ENCODE assay signal across 20 cellular contexts in the genomic region with DNA sequence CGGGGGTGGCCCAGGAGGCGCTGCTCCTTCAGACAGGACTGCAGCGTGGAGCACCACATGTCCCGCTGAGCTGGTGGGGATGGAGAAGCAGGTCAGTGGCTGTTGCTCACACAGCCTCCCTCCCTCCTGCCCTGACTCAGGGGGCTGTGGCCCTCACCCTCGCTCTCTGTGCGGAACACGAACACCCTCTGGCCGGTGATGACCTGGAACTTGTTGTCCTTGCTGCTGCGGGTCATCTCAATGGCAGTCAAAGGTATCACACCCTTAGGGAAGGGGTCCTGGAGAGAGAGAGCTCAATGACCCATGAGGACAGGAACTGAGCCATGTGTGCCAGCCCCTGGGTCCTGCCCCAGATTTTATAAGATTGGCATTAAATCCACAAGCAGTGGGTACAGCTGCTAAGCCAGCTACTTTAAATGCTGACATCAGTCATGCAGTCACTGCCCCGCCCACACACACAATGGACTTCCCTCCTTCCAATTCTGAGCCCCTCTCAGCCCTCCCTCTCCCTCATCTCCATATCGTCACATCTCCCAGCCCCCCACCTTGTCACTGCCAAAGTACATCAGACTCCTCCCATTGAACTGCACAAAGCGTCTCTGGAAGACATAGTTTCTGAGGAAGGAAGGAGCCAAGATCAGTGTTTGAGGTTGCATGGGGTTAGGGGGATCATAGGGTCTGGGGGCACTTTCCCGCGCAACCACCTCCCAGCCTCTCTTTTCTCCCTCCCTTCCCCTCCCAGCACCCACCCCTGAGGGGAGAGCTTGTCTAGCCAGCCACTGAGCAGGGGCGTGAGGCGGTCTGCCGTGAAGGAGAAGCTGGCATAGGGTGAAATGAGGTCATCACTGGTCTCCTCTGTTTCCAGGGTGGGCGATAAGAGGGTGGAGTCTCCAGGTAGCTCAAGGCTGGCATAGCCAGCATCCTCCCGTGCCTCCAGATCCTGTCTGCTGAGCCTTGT. TPM values are rescaled to one million over a fixed set of nuclear protein-coding genes. Genes with fewer than 3 reads are reported as not detected.
A peak's percentile ranks its signal among the peaks of the same experiment; 100 is the strongest.
DNase-seq lines count a peak whose midpoint lies in the region; ATAC-seq and TF ChIP-seq lines count a peak whose summit lies in the region.
"Had no signal": no experiment of that assay in that cellular context is flagged by ENCODE, and none has a peak within 500 bp of the region (broad histone marks: within the 10 kb centered on the region; RNA-seq: fewer than 3 reads in every experiment).

No MANE protein-coding gene starts in this region.

- no peaks in the 10 kb centered on the region for H3K27me3 Mint-ChIP-seq in natural killer cell treated with Interleukin-12 subunit alpha and Interleukin-12 subunit beta and Interleukin-15 and Interleukin-18, amount 100 ng/mL, for 72 hours
- H3K27me3 Mint-ChIP-seq in natural killer cell (ENCODE audit: low read depth in 2 of 2) = no peaks in the 10 kb centered on the region
- H3K27me3 Mint-ChIP-seq: activated CD4-positive, alpha-beta memory T cell treated with anti-CD3 and anti-CD28 coated beads for 36 hours; activated naive CD8-positive, alpha-beta T cell treated with anti-CD3 and anti-CD28 coated beads, Interleukin-2, amount 50 U/mL, for 24 hours; central memory CD8-positive, alpha-beta T cell had no signal

- no peak overlapping the region for H3K4me3 Mint-ChIP-seq in natural killer cell treated with Interleukin-12 subunit alpha and Interleukin-12 subunit beta and Interleukin-15 and Interleukin-18, amount 100 ng/mL, for 72 hours
- no peak overlapping the region for H3K4me3 Mint-ChIP-seq in natural killer cell
- H3K4me3 Mint-ChIP-seq: activated CD4-positive, alpha-beta memory T cell treated with anti-CD3 and anti-CD28 coated beads for 36 hours; activated naive CD8-positive, alpha-beta T cell treated with anti-CD3 and anti-CD28 coated beads, Interleukin-2, amount 50 U/mL, for 24 hours; central memory CD8-positive, alpha-beta T cell; nephron progenitor cell had no signal

- no peak for ATAC-seq in natural killer cell treated with Interleukin-12 subunit alpha and Interleukin-12 subunit beta and Interleukin-15 and Interleukin-18, amount 100 ng/mL, for 72 hours
- no peak for ATAC-seq in natural killer cell
- ATAC-seq in lower lobe of right lung = peak; percentile 21 to 24
- ATAC-seq in GM19395 (IDR thresholded peaks at IDR 0.05; ENCODE audit: unreplicated experiment) = no peak
- no peak for ATAC-seq in HG02885 (IDR thresholded peaks at IDR 0.05; ENCODE audit: poor library complexity, unreplicated experiment)
- ATAC-seq: activated naive CD8-positive, alpha-beta T cell treated with anti-CD3 and anti-CD28 coated beads, Interleukin-2, amount 50 U/mL, for 24 hours; Panc1; sciatic nerve had no signal

- H3K9me3 ChIP-seq in lower lobe of right lung = no peaks in the 10 kb centered on the region
- H3K9me3 ChIP-seq in esophagus squamous epithelium = no peaks in the 10 kb centered on the region

- no peaks in the 10 kb centered on the region for H3K27me3 ChIP-seq in lower lobe of right lung (ENCODE audit: low read depth)
- H3K27me3 ChIP-seq in esophagus squamous epithelium = no peaks in the 10 kb centered on the region

- no peak for TF ChIP-seq POLR2A in esophagus squamous epithelium (IDR thresholded peaks at IDR 0.05)

- intact Hi-C loops in natural killer cell (cut with micrococcal nuclease) (no loop called here), lower lobe of right lung (cut with DNase I) (no loop called here), esophagus squamous epithelium (cut with DNase I) (no loop called here)

- DNase-seq in natural killer cell treated with Interleukin-12 subunit alpha and Interleukin-12 subunit beta and Interleukin-15 and Interleukin-18, amount 100 ng/mL, for 72 hours (ENCODE audit: low spot score) = peak; percentile 42
- no peak for DNase-seq in natural killer cell
- DNase-seq in caudate nucleus (lab: John Stamatoyannopoulos, UW) = peak in 33 of 61 donors; percentile 17 to 70 (median 43)
- no peak for DNase-seq in lower lobe of right lung
- no peak for DNase-seq in stimulated activated naive CD4-positive, alpha-beta T cell (lab: John Stamatoyannopoulos, UW)
- no peak for DNase-seq in esophagus squamous epithelium (lab: John Stamatoyannopoulos, UW)
- DNase-seq: activated CD4-positive, alpha-beta memory T cell treated with anti-CD3 and anti-CD28 coated beads for 36 hours; activated naive CD8-positive, alpha-beta T cell treated with anti-CD3 and anti-CD28 coated beads, Interleukin-2, amount 50 U/mL, for 24 hours; activated T-cell treated with anti-CD3 and anti-CD28 coated beads, Interleukin-2, amount 50 U/mL, for 48 hours; effector memory CD4-positive, alpha-beta T cell; foreskin fibroblast; NCI-H524 treated with DMSO at 0.1 percent for 48 hours; nephron progenitor cell; stimulated activated CD4-positive, alpha-beta T cell treated with anti-CD3 and anti-CD28 coated beads, Interleukin-2, amount 100 ng/mL, for 24 hours had no signal

- H3K4me3 ChIP-seq in lower lobe of right lung = no peak overlapping the region
- H3K4me3 ChIP-seq in esophagus squamous epithelium = no peak overlapping the region

- no peaks in the 10 kb centered on the region for H3K4me1 ChIP-seq in lower lobe of right lung
- peaks cover 0 to 5% (median 0%) of the 10 kb centered on the region in 3 donors for H3K4me1 ChIP-seq in esophagus squamous epithelium

- peaks cover 0 to 3% of the 10 kb centered on the region in 2 donors for H3K4me1 Mint-ChIP-seq in natural killer cell treated with Interleukin-12 subunit alpha and Interleukin-12 subunit beta and Interleukin-15 and Interleukin-18, amount 100 ng/mL, for 72 hours (ENCODE audit: low read depth in 2 of 2)
- peaks cover 0 to 2% of the 10 kb centered on the region in 2 donors for H3K4me1 Mint-ChIP-seq in natural killer cell
- H3K4me1 Mint-ChIP-seq: activated naive CD8-positive, alpha-beta T cell treated with anti-CD3 and anti-CD28 coated beads, Interleukin-2, amount 50 U/mL, for 24 hours had no signal

- no peak overlapping the region for H3K27ac Mint-ChIP-seq in natural killer cell treated with Interleukin-12 subunit alpha and Interleukin-12 subunit beta and Interleukin-15 and Interleukin-18, amount 100 ng/mL, for 72 hours
- H3K27ac Mint-ChIP-seq in natural killer cell = no peak overlapping the region
- H3K27ac Mint-ChIP-seq: activated CD4-positive, alpha-beta memory T cell treated with anti-CD3 and anti-CD28 coated beads for 36 hours; activated naive CD8-positive, alpha-beta T cell treated with anti-CD3 and anti-CD28 coated beads, Interleukin-2, amount 50 U/mL, for 24 hours; nephron progenitor cell had no signal

- peaks cover 39% of the 10 kb centered on the region for H3K36me3 ChIP-seq in lower lobe of right lung
- H3K36me3 ChIP-seq in esophagus squamous epithelium = peaks cover 0 to 23% (median 0%) of the 10 kb centered on the region in 3 donors

- peak overlapping the region; percentile 42 for H3K27ac ChIP-seq in caudate nucleus (ENCODE audit: low read depth, low read length)
- no peak overlapping the region for H3K27ac ChIP-seq in lower lobe of right lung
- no peak overlapping the region for H3K27ac ChIP-seq in esophagus squamous epithelium
- H3K27ac ChIP-seq: KMS-11 had no signal

- WGBS in esophagus squamous epithelium, 2 donors = 65 to 66% methylated on average over 7 to 13 of the region's 19 CpGs

- H3K36me3 Mint-ChIP-seq in natural killer cell treated with Interleukin-12 subunit alpha and Interleukin-12 subunit beta and Interleukin-15 and Interleukin-18, amount 100 ng/mL, for 72 hours = no peaks in the 10 kb centered on the region
- no peaks in the 10 kb centered on the region for H3K36me3 Mint-ChIP-seq in natural killer cell
- H3K36me3 Mint-ChIP-seq: activated CD4-positive, alpha-beta memory T cell treated with anti-CD3 and anti-CD28 coated beads for 36 hours had no signal

- TF ChIP-seq CTCF in natural killer cell (IDR thresholded peaks at IDR 0.05) = no peak
- TF ChIP-seq CTCF in lower lobe of right lung (IDR thresholded peaks at IDR 0.05) = no peak
- no peak for TF ChIP-seq CTCF in esophagus squamous epithelium (IDR thresholded peaks at IDR 0.05)

- H3K9me3 Mint-ChIP-seq in natural killer cell treated with Interleukin-12 subunit alpha and Interleukin-12 subunit beta and Interleukin-15 and Interleukin-18, amount 100 ng/mL, for 72 hours = no peaks in the 10 kb centered on the region
- H3K9me3 Mint-ChIP-seq in natural killer cell = no peaks in the 10 kb centered on the region
- H3K9me3 Mint-ChIP-seq: activated CD4-positive, alpha-beta memory T cell treated with anti-CD3 and anti-CD28 coated beads for 36 hours; activated naive CD8-positive, alpha-beta T cell treated with anti-CD3 and anti-CD28 coated beads, Interleukin-2, amount 50 U/mL, for 24 hours; central memory CD8-positive, alpha-beta T cell; nephron progenitor cell had no signal

RNA-seq across cellular contexts. Expression of gene ARAP3, which starts 8.9 kb away (rescaled TPM):
- total RNA-seq in natural killer cell treated with Interleukin-12 subunit alpha and Interleukin-12 subunit beta and Interleukin-15 and Interleukin-18, amount 100 ng/mL, for 72 hours = 10 to 100 TPM; 17.5 to 22.6 TPM
- total RNA-seq in natural killer cell = 10 to 100 TPM; 13.9 to 25.2 (median 19.6) TPM
- 35.2 TPM for total RNA-seq in lower lobe of right lung
- 1 to 10 TPM; 1.1 to 5.9 (median 2.4) TPM for total RNA-seq in esophagus squamous epithelium

RNA-seq across cellular contexts. Expression of gene FCHSD1, which starts 21.9 kb away (rescaled TPM):
- 10 to 100 TPM; 35.6 to 56.4 TPM for total RNA-seq in natural killer cell treated with Interleukin-12 subunit alpha and Interleukin-12 subunit beta and Interleukin-15 and Interleukin-18, amount 100 ng/mL, for 72 hours
- total RNA-seq in natural killer cell (100 to 1,000 TPM; 134 to 155 (median 147) TPM), lower lobe of right lung (20.4 TPM), esophagus squamous epithelium (10 to 100 TPM in 2 of 4 donors, 1 to 10 TPM in 2; 6.0 to 27.7 (median 10.4) TPM)

RNA-seq across cellular contexts. Expression of gene RELL2, which starts 36.3 kb away (rescaled TPM):
- total RNA-seq in natural killer cell treated with Interleukin-12 subunit alpha and Interleukin-12 subunit beta and Interleukin-15 and Interleukin-18, amount 100 ng/mL, for 72 hours = 10 to 100 TPM in 1 of 2 donors, 1 to 10 TPM in 1; 8.1 to 39.3 TPM
- total RNA-seq in natural killer cell (1 to 10 TPM; 5.7 to 6.6 (median 6.1) TPM), lower lobe of right lung (5.5 TPM), esophagus squamous epithelium (10 to 100 TPM in 1 of 4 donors, 1 to 10 TPM in 3; 4.3 to 10.4 (median 6.4) TPM)

RNA-seq across cellular contexts. Expression of gene HDAC3, which starts 36.5 kb away (rescaled TPM):
- total RNA-seq in natural killer cell treated with Interleukin-12 subunit alpha and Interleukin-12 subunit beta and Interleukin-15 and Interleukin-18, amount 100 ng/mL, for 72 hours = 100 to 1,000 TPM in 1 of 2 donors, 10 to 100 TPM in 1; 80.0 to 128 TPM
- total RNA-seq in natural killer cell (10 to 100 TPM; 66.0 to 85.7 (median 74.7) TPM), lower lobe of right lung (45.8 TPM), esophagus squamous epithelium (10 to 100 TPM; 33.0 to 60.8 (median 40.4) TPM)

RNA-seq across cellular contexts. Expression of gene DIAPH1, which starts 54.3 kb away (rescaled TPM):
- 100 to 1,000 TPM; 280 to 289 TPM for total RNA-seq in natural killer cell treated with Interleukin-12 subunit alpha and Interleukin-12 subunit beta and Interleukin-15 and Interleukin-18, amount 100 ng/mL, for 72 hours
- total RNA-seq in natural killer cell = 100 to 1,000 TPM; 410 to 456 (median 419) TPM
- 118 TPM for total RNA-seq in lower lobe of right lung
- total RNA-seq in esophagus squamous epithelium = 100 to 1,000 TPM in 3 of 4 donors, 10 to 100 TPM in 1; 63.0 to 157 (median 124) TPM

Comparison
In these comparisons a context has a peak if more than half of its experiments do, and no peak if none do; other contexts are left out.
1. DNase-seq: peak in natural killer cell treated with Interleukin-12 subunit alpha and Interleukin-12 subunit beta and Interleukin-15 and Interleukin-18, amount 100 ng/mL, for 72 hours (single experiment) and caudate nucleus (33 of 61); none in natural killer cell (single experiment), lower lobe of right lung (single experiment), stimulated activated naive CD4-positive, alpha-beta T cell (0 of 6) and esophagus squamous epithelium (single experiment).
2. ATAC-seq: peak in lower lobe of right lung (2 of 2); none in natural killer cell treated with Interleukin-12 subunit alpha and Interleukin-12 subunit beta and Interleukin-15 and Interleukin-18, amount 100 ng/mL, for 72 hours (0 of 2), natural killer cell (0 of 3), GM19395 (single experiment) and HG02885 (single experiment).